8 cellular contexts compared by ENCODE assay signal in genomic region chr11:64878494-64879225, GRCh38. TPM values are rescaled to one million over a fixed set of nuclear protein-coding genes. Genes with fewer than 3 reads are reported as not detected.
A peak's percentile ranks its signal among the peaks of the same experiment; 100 is the strongest.
DNase-seq lines count a peak whose midpoint lies in the region; ATAC-seq and TF ChIP-seq lines count a peak whose summit lies in the region.

Gene EHD1, minus strand, starts transcription at chr11:64878621. Its CDS starts 157 bp downstream, at chr11:64878464.

- H3K4ac ChIP-seq in IMR-90 (ENCODE audit: low read depth, low read length) = peak within 1 kb of the TSS; percentile 96

- peak within 1 kb of the TSS; percentile 96 for H2AK5ac ChIP-seq in IMR-90 (ENCODE audit: low read depth, low read length)

- 0% methylated on average over 8 of the region's 75 CpGs; no CpG with 5 or more reads in 1 of the 2 experiments for WGBS in IMR-90 (ENCODE audit: extremely low coverage in 2 of 2, insufficient read length in 1 of 2), 2 experiments

- peak within 1 kb of the TSS; percentile 65 for H4K5ac ChIP-seq in IMR-90 (ENCODE audit: low read depth, low read length)

- POLR2A ChIA-PET in IMR-90 (lab: Charles Lee; ENCODE audit: unreplicated experiment) (interaction anchor here (1.5 kb wide), 1 partner anchor 30 kb away, joined by 6 read pairs; no protein-coding TSS in a partner anchor), OCI-LY7 (lab: Charles Lee) (interaction anchor here (0.7 to 8.8 kb wide), 4 partner anchors 9 to 28 kb away, joined by 3 to 115 read pairs (median 47); no protein-coding TSS in a partner anchor)

- H3K4me2 ChIP-seq in IMR-90 (ENCODE audit: low read depth, low read length) (peak within 1 kb of the TSS; percentile 94), OCI-LY7 (ENCODE audit: low read length) (peak within 1 kb of the TSS; percentile 97)

- peaks cover 15% of the 10 kb centered on the region for H3K4me1 ChIP-seq in IMR-90 (ENCODE audit: control insufficient read depth, insufficient read depth, low read length)
- H3K4me1 ChIP-seq in OCI-LY7 (ENCODE audit: insufficient read depth, low read length, poor library complexity, severe bottlenecking) = peaks cover 76% of the 10 kb centered on the region
- H3K4me1 ChIP-seq in mucosa of descending colon (ENCODE audit: low read depth) = peaks cover 39% of the 10 kb centered on the region

- peak within 1 kb of the TSS; percentile 88 for H3K56ac ChIP-seq in IMR-90 (ENCODE audit: extremely low read depth, insufficient read depth, low read length)

- H3K27ac ChIP-seq in IMR-90 (ENCODE audit: insufficient read depth, low read length) (peak within 1 kb of the TSS; percentile 84), OCI-LY7 (ENCODE audit: low read depth, low read length, poor library complexity, severe bottlenecking) (peak within 1 kb of the TSS; percentile 97)

- peak within 1 kb of the TSS; percentile 99 for H2AK9ac ChIP-seq in IMR-90 (replicated peaks; ENCODE audit: low read depth, low read length, poor library complexity)

- TF ChIP-seq CTCF in IMR-90 (conservative IDR thresholded peaks at IDR 0.05; ENCODE audit: low read depth, low read length) (peak; percentile 80), OCI-LY7 (conservative IDR thresholded peaks at IDR 0.05; ENCODE audit: low read length) (peak; percentile 72), epithelial cell of esophagus (IDR thresholded peaks at IDR 0.05; ENCODE audit: insufficient read depth, low read depth, low read length, missing control alignments) (peak; percentile 41), mucosa of descending colon (IDR thresholded peaks at IDR 0.05) (peak; percentile 49)

- peaks cover 19% of the 10 kb centered on the region; the same call in 1 of the 2 replicates for H3K9me1 ChIP-seq in IMR-90 (ENCODE audit: insufficient read depth, low read length)

- no peaks in the 10 kb centered on the region for H3K9me2 ChIP-seq in OCI-LY7 (ENCODE audit: insufficient read depth, low read length)

- H3K36me3 ChIP-seq in IMR-90 (ENCODE audit: control insufficient read depth, insufficient read depth, low read length) = peaks cover 14% of the 10 kb centered on the region
- peaks cover 30% of the 10 kb centered on the region for H3K36me3 ChIP-seq in OCI-LY7 (ENCODE audit: insufficient read depth, low read length)
- H3K36me3 ChIP-seq in mucosa of descending colon (ENCODE audit: low read depth) = no peaks in the 10 kb centered on the region

- peaks cover 53% of the 10 kb centered on the region for H3K79me2 ChIP-seq in OCI-LY7 (ENCODE audit: insufficient read depth, low read depth, low read length)

- H4K8ac ChIP-seq in IMR-90 (ENCODE audit: low read depth in 2 of 2, low read length in 2 of 2) = peak within 1 kb of the TSS; percentile 49 to 93

- intact Hi-C loops in IMR-90 (cut with micrococcal nuclease) (loop anchor here (1.0 to 2.0 kb wide), 2 partner anchors 8 to 14 kb away; no protein-coding TSS in a partner anchor), OCI-LY7 (cut with micrococcal nuclease; ENCODE audit: unreplicated experiment) (loop anchor here (5.0 kb wide), 1 partner anchor 136 kb away; the partner anchor contains the start of gene RASGRP2), mucosa of descending colon (cut with DNase I, micrococcal nuclease) (no loop called here)

- peak within 1 kb of the TSS; percentile 95 for H3K14ac ChIP-seq in IMR-90 (replicated peaks; ENCODE audit: low read depth, low read length)

- peak within 1 kb of the TSS; percentile 49; the same call in 1 of the 2 replicates for H2BK20ac ChIP-seq in IMR-90 (ENCODE audit: low read depth, low read length)

- H3K4me3 ChIP-seq in IMR-90 (ENCODE audit: insufficient read depth, low read depth, low read length) = peak within 1 kb of the TSS; percentile 95
- peak within 1 kb of the TSS; percentile 89 for H3K4me3 ChIP-seq in OCI-LY7 (ENCODE audit: low read depth, low read length, poor library complexity, severe bottlenecking)
- H3K4me3 ChIP-seq in epithelial cell of esophagus (ENCODE audit: low read length) = peak within 1 kb of the TSS; percentile 84
- H3K4me3 ChIP-seq in mucosa of descending colon = peak within 1 kb of the TSS; percentile 58

- H2AFZ ChIP-seq in IMR-90 (replicated peaks; ENCODE audit: low read length, poor library complexity) (peak within 1 kb of the TSS; percentile 93), OCI-LY7 (ENCODE audit: low read length) (no peak within 1 kb of the TSS)

- H2BK15ac ChIP-seq in IMR-90 (ENCODE audit: low read depth, low read length) = peak within 1 kb of the TSS; percentile 24; the same call in 1 of the 3 replicates

- in situ Hi-C loops in IMR-90 (cut with MboI; ENCODE audit: low sequenced_read_pairs) = no loop called here

- peak within 1 kb of the TSS; percentile 90 for H2BK5ac ChIP-seq in IMR-90 (ENCODE audit: low read depth, low read length, poor library complexity, severe bottlenecking)

- peak within 1 kb of the TSS; percentile 87 for H4K91ac ChIP-seq in IMR-90 (ENCODE audit: insufficient read depth, low read depth, low read length)

- peaks cover 37% of the 10 kb centered on the region for H4K20me1 ChIP-seq in IMR-90 (ENCODE audit: insufficient read depth, low read length)
- H4K20me1 ChIP-seq in OCI-LY7 (ENCODE audit: insufficient read depth, low read length) = peaks cover 31% of the 10 kb centered on the region; the same call in 1 of the 2 replicates

- DNase-seq in DMS114 treated with DMSO at 0.1 percent for 48 hours (lab: John Stamatoyannopoulos, UW; ENCODE audit: unreplicated experiment) = peak; percentile 93
- peak; percentile 96 for DNase-seq in IMR-90
- peak; percentile 100 for DNase-seq in OCI-LY7 (ENCODE audit: low spot score)
- peak; percentile 100 for DNase-seq in activated T-cell treated with anti-CD3 and anti-CD28 coated beads for 24 hours (ENCODE audit: low read depth)
- DNase-seq in epithelial cell of esophagus (ENCODE audit: low read depth) = peak; percentile 98
- DNase-seq in mucosa of descending colon = peak; percentile 99 to 100 (median 99)
- peak; percentile 99 for DNase-seq in stimulated activated CD8-positive, alpha-beta memory T cell treated with anti-CD3 and anti-CD28 coated beads, Interleukin-4, amount 100 ng/mL, for 24 hours (ENCODE audit: low read depth)

- peak within 1 kb of the TSS; percentile 94 for H3K9ac ChIP-seq in IMR-90 (ENCODE audit: low read depth, low read length)

- peak within 1 kb of the TSS; percentile 61 for H2BK120ac ChIP-seq in IMR-90 (ENCODE audit: low read depth, low read length)

- H3K27me3 ChIP-seq in IMR-90 (ENCODE audit: control insufficient read depth, insufficient read depth, low read length) = no peaks in the 10 kb centered on the region

- H3K18ac ChIP-seq in IMR-90 (ENCODE audit: low read depth, low read length) = peak within 1 kb of the TSS; percentile 63

- peak; percentile 57 for ATAC-seq in GM21528 (IDR thresholded peaks at IDR 0.05; ENCODE audit: low FRiP score, unreplicated experiment)
- ATAC-seq in IMR-90 (ENCODE audit: low read depth) = peak; percentile 93
- ATAC-seq in mucosa of descending colon = peak; percentile 88

- CTCF ChIA-PET in IMR-90 (lab: Yijun Ruan, JAX) (interaction anchor here (0.6 to 2.0 kb wide), 4 partner anchors 10 to 253 kb away, joined by 3 to 12 read pairs (median 4); no protein-coding TSS in a partner anchor), OCI-LY7 (lab: Charles Lee; ENCODE audit: unreplicated experiment) (interaction anchor here (0.7 to 1.8 kb wide), 2 partner anchors 9 to 30 kb away, joined by 3 to 7 read pairs; no protein-coding TSS in a partner anchor)

- BruUV-seq in IMR-90 (replicated peaks; lab: Mats Ljungman, UMichigan) = no TSS peak
- TSS peak; percentile 86 for BruUV-seq in OCI-LY7 (replicated peaks; lab: Mats Ljungman, UMichigan)

- TF ChIP-seq RAD21 in IMR-90 (IDR thresholded peaks at IDR 0.05; ENCODE audit: low read length) = peak; percentile 43

- H3K23ac ChIP-seq in IMR-90 (ENCODE audit: low read depth, low read length) = peak within 1 kb of the TSS; percentile 93

- dilution Hi-C loops in IMR-90 (cut with HindIII; ENCODE audit: low sequenced_read_pairs, unreplicated experiment) = no loop called here

- H3K9me3 ChIP-seq in IMR-90 (ENCODE audit: control insufficient read depth, insufficient read depth, low read length) (no peaks in the 10 kb centered on the region), OCI-LY7 (ENCODE audit: low read length) (no peaks in the 10 kb centered on the region), mucosa of descending colon (no peaks in the 10 kb centered on the region)

- H3K79me1 ChIP-seq in IMR-90 (ENCODE audit: low read depth in 1 of 2, low read length in 2 of 2) = peaks cover 6 to 40% of the 10 kb centered on the region in 2 experiments; a peak in 3 of 4 replicates

- peak; percentile 100 for TF ChIP-seq POLR2A in IMR-90 (IDR thresholded peaks at IDR 0.05; ENCODE audit: low read depth, low read length)

TF ChIP-seq in IMR-90, 13 proteins besides CTCF, POLR2A, EP300 and RAD21 (continues in another document):
- TF ChIP-seq MAZ (IDR thresholded peaks at IDR 0.05; ENCODE audit: borderline replicate concordance, low read depth, low read length) = peak; percentile 96
- TF ChIP-seq FOS (IDR thresholded peaks at IDR 0.05; ENCODE audit: low read depth, low read length) = no peak
- TF ChIP-seq MAFK (IDR thresholded peaks at IDR 0.05; ENCODE audit: low read depth, low read length) = no peak
- TF ChIP-seq SMC3 (IDR thresholded peaks at IDR 0.05; ENCODE audit: low read depth, low read length) = peak; percentile 48
- peak; percentile 37; the same call in 1 of the 2 replicates for TF ChIP-seq NFE2L2 (IDR thresholded peaks at IDR 0.05; ENCODE audit: low read depth, low read length)
- no peak for TF ChIP-seq CEBPB (IDR thresholded peaks at IDR 0.05; ENCODE audit: low read depth, low read length)
- peak; percentile 96 for TF ChIP-seq RCOR1 (IDR thresholded peaks at IDR 0.05; ENCODE audit: insufficient replicate concordance, low read length)
- TF ChIP-seq ELK1 (IDR thresholded peaks at IDR 0.05; ENCODE audit: borderline replicate concordance, low read depth, low read length) = no peak

RNA-seq across cellular contexts. Expression of gene EHD1, which starts in this region (rescaled TPM):
- total RNA-seq in IMR-90 (2012; rRNA removed) (107 and 125 TPM in 2 replicates), OCI-LY7 (2022) (153 and 177 TPM in 2 replicates), mucosa of descending colon (10 to 100 TPM; 58.3 to 85.9 (median 81.5) TPM)
- 209 and 216 TPM in 2 replicates for polyA plus RNA-seq in IMR-90 (2012; rRNA removed)
- 259 and 358 TPM in 2 replicates for polyA plus RNA-seq in IMR-90 (2012; cell fraction: cytosol; rRNA removed)
- polyA plus RNA-seq in IMR-90 (2012; cell fraction: nucleus; rRNA removed; ENCODE audit: low replicate concordance) = 267 and 410 TPM in 2 replicates
- 101 and 107 TPM in 2 replicates for total RNA-seq in OCI-LY7 (2014; rRNA removed; shearing (Covaris generic))

Comparison
In these comparisons a context has a peak if more than half of its experiments do, and no peak if none do; other contexts are left out.
1. Peak in every context shown above with its lines: DNase-seq, ATAC-seq, H3K4me3 ChIP-seq and H3K27ac ChIP-seq.
2. intact Hi-C loops: an anchor here in IMR-90 (1.0 to 2.0 kb wide) and OCI-LY7 (5.0 kb wide); none called in mucosa of descending colon.